Comparison of ENCODE assay signal across 9 cellular contexts in the genomic region with DNA sequence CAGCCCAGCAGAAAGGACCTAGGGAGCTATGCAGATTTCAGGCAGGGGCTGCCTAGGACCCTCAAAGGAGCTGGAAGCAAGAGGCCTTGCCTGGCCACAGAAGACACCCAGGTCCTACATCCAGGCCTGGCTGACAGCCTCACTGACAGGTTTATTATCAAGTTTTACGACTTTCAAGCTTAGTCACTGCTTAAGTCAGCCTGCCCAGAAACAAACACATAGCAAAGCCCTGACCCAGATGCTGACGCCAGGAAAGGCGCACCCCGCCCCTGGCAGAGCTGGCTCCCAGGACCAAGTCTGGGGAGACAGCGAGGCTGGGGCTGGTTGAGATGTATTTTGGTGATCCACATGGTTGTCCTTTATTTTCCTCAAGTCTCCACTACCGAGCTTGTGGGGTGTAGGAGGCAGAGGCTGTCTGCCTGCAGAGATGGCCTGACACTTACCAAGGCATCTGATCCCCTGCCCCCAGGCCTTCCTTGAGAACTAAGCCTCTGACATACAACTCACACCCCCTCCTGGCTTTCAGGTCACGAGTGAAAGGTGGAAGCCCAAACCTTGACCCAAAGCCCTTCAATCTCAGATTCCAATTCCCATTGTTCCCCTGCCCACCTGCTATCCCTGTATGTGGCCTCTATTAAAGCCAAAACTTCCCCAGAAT.
DNase-seq lines count a peak whose midpoint lies in the region; ATAC-seq, FAIRE-seq and TF ChIP-seq lines count a peak whose summit lies in the region.
"Had no signal": no experiment of that assay in that cellular context is flagged by ENCODE, and none has a peak within 500 bp of the region (broad histone marks: within the 10 kb centered on the region; RNA-seq: fewer than 3 reads in every experiment).

No MANE protein-coding gene starts in this region.

- H3K4me2 ChIP-seq in HCT116 (ENCODE audit: low read length): peak overlapping the region; percentile 51

- WGBS in small intestine, 3 donors: 15 to 38% (median 27%) methylated on average over 7 of the region's 7 CpGs

- peak; percentile 77 for DNase-seq in HCT116 (ENCODE audit: low read depth, low spot score)
- peak; percentile 47 for DNase-seq in RPMI7951 (ENCODE audit: low read depth)
- DNase-seq in glomerular visceral epithelial cell (ENCODE audit: extremely low spot score): peak; percentile 82
- DNase-seq in small intestine: peak; percentile 75
- no peak for DNase-seq in pons (ENCODE audit: low spot score)
- no peak for DNase-seq in mesenteric fat pad (ENCODE audit: low spot score)
- no peak for DNase-seq in DMS53 treated with DMSO at 0.1 percent for 48 hours (lab: John Stamatoyannopoulos, UW; ENCODE audit: unreplicated experiment)
- no peak for DNase-seq in upper lobe of right lung
- DNase-seq: NCI-H524 treated with DMSO at 0.1 percent for 48 hours had no signal

- POLR2A ChIA-PET in HCT116 (lab: Charles Lee): interaction anchor here (1.6 to 1.8 kb wide), 2 partner anchors 12 to 19 kb away, joined by 5 read pairs; no protein-coding TSS in a partner anchor

- H3K79me2 ChIP-seq in HCT116 (ENCODE audit: insufficient read depth, low read length): no peaks in the 10 kb centered on the region

- no peak for TF ChIP-seq POLR2A in HCT116 (IDR thresholded peaks at IDR 0.05; ENCODE audit: borderline replicate concordance, extremely low read depth, insufficient read depth, insufficient read length)

- no TSS peak for BruUV-seq in HCT116 (replicated peaks; lab: Mats Ljungman, UMichigan)

- FAIRE-seq in small intestine (lab: Jason Lieb, UNC): no peak

- H3K9me3 ChIP-seq in HCT116 (ENCODE audit: control insufficient read depth in 1 of 2, insufficient read depth in 1 of 2, low read depth in 1 of 2, low read length in 2 of 2) (peaks cover 0 to 9% of the 10 kb centered on the region in 2 experiments; a peak in 1 of 4 replicates), small intestine (ENCODE audit: control insufficient read depth, low read depth) (no peaks in the 10 kb centered on the region), upper lobe of right lung (peaks cover 9% of the 10 kb centered on the region)

- peak overlapping the region; percentile 19 for H2AFZ ChIP-seq in HCT116 (ENCODE audit: low read depth, low read length, poor library complexity, severe bottlenecking)

- H3K36me3 ChIP-seq in HCT116 (ENCODE audit: control insufficient read depth in 1 of 2, insufficient read depth in 2 of 2, low read length in 2 of 2): no peaks in the 10 kb centered on the region
- no peaks in the 10 kb centered on the region for H3K36me3 ChIP-seq in small intestine (ENCODE audit: control insufficient read depth in 2 of 2, insufficient read depth in 2 of 2, low read length in 2 of 2)
- no peaks in the 10 kb centered on the region for H3K36me3 ChIP-seq in upper lobe of right lung

- H3K4me3 ChIP-seq in HCT116 (replicated peaks in 1 of 2; ENCODE audit: low read depth in 1 of 2, low read length in 2 of 2): no peak overlapping the region
- no peak overlapping the region for H3K4me3 ChIP-seq in small intestine (ENCODE audit: low read depth in 1 of 2, low read length in 2 of 2)
- H3K4me3 ChIP-seq in upper lobe of right lung: no peak overlapping the region

- intact Hi-C loops in HCT116 (cut with micrococcal nuclease): no loop called here
- intact Hi-C loops in upper lobe of right lung (cut with DNase I): loop anchor here (10.0 kb wide), 1 partner anchor 237 kb away; no protein-coding TSS in a partner anchor

- no peaks in the 10 kb centered on the region for H3K27me3 ChIP-seq in HCT116 (ENCODE audit: insufficient read depth, low read length)
- H3K27me3 ChIP-seq in small intestine (ENCODE audit: control insufficient read depth in 2 of 2, insufficient read depth in 2 of 2, low read length in 2 of 2): no peaks in the 10 kb centered on the region
- H3K27me3 ChIP-seq in upper lobe of right lung: no peaks in the 10 kb centered on the region

- H3K9me2 ChIP-seq in HCT116 (ENCODE audit: insufficient read depth): no peaks in the 10 kb centered on the region

- TF ChIP-seq CTCF in HCT116 (IDR thresholded peaks at IDR 0.05 in 2 of 3, conservative IDR thresholded peaks at IDR 0.05 in 1 of 3; ENCODE audit: borderline replicate concordance in 1 of 3, insufficient read depth in 1 of 3, low read depth in 2 of 3, low read length in 2 of 3) (no peak), upper lobe of right lung (IDR thresholded peaks at IDR 0.05) (no peak)

- no peak for TF ChIP-seq RAD21 in HCT116 (IDR thresholded peaks at IDR 0.05; ENCODE audit: low read depth)

- ATAC-seq in HCT116: peak; percentile 86
- ATAC-seq in upper lobe of right lung: no peak

- CTCF ChIA-PET in HCT116 (lab: Charles Lee): interaction anchor here (0.6 to 3.2 kb wide), 7 partner anchors 9 to 998 kb away, joined by 3 to 28 read pairs (median 3); no protein-coding TSS in a partner anchor

- H3K27ac ChIP-seq in HCT116 (ENCODE audit: low read depth, low read length): no peak overlapping the region
- no peak overlapping the region for H3K27ac ChIP-seq in small intestine (ENCODE audit: low read depth in 1 of 2, low read length in 1 of 2)
- H3K27ac ChIP-seq in upper lobe of right lung: no peak overlapping the region

- no peak overlapping the region for H3K9ac ChIP-seq in HCT116 (ENCODE audit: low read length)

- H3K4me1 ChIP-seq in HCT116 (ENCODE audit: control insufficient read depth in 1 of 2, insufficient read depth in 2 of 2, low read length in 2 of 2) (peaks cover 7 to 23% of the 10 kb centered on the region in 2 experiments), small intestine (ENCODE audit: control insufficient read depth in 2 of 2, insufficient read depth in 1 of 2, low read depth in 1 of 2, low read length in 1 of 2) (no peaks in the 10 kb centered on the region), upper lobe of right lung (no peaks in the 10 kb centered on the region)

- no peaks in the 10 kb centered on the region for H4K20me1 ChIP-seq in HCT116 (ENCODE audit: insufficient read depth)

- RAD21 ChIA-PET in HCT116 (lab: Charles Lee; ENCODE audit: low non-redundant PET in 1 of 2, low total read pairs in 2 of 2, uncharacterized antibody in 2 of 2, unreplicated experiment in 2 of 2): interaction anchor here in 1 of 2 experiments (0.8 kb wide), 1 partner anchor 16 kb away, joined by 3 read pairs; no protein-coding TSS in a partner anchor

TF ChIP-seq in HCT116, 20 proteins besides CTCF, POLR2A, EP300 and RAD21 (continues in another document):
- TF ChIP-seq ELF1 (IDR thresholded peaks at IDR 0.05; ENCODE audit: borderline replicate concordance, low read depth) (no peak), EZH2 (IDR thresholded peaks at IDR 0.05) (no peak), ZNF274 (IDR thresholded peaks at IDR 0.05; ENCODE audit: low read depth, low read length) (no peak), EGR1 (IDR thresholded peaks at IDR 0.05; ENCODE audit: low read depth) (no peak), SIN3A (IDR thresholded peaks at IDR 0.05; ENCODE audit: low read depth) (peak; percentile 83), SP1 (IDR thresholded peaks at IDR 0.05; ENCODE audit: low read depth) (peak; percentile 61; the same call in 1 of the 2 replicates), CEBPB (IDR thresholded peaks at IDR 0.05; ENCODE audit: low read depth) (no peak), YY1 (IDR thresholded peaks at IDR 0.05; ENCODE audit: extremely low read depth, insufficient replicate concordance, low read depth, low read length) (no peak)
- TF ChIP-seq, protein P1, sequence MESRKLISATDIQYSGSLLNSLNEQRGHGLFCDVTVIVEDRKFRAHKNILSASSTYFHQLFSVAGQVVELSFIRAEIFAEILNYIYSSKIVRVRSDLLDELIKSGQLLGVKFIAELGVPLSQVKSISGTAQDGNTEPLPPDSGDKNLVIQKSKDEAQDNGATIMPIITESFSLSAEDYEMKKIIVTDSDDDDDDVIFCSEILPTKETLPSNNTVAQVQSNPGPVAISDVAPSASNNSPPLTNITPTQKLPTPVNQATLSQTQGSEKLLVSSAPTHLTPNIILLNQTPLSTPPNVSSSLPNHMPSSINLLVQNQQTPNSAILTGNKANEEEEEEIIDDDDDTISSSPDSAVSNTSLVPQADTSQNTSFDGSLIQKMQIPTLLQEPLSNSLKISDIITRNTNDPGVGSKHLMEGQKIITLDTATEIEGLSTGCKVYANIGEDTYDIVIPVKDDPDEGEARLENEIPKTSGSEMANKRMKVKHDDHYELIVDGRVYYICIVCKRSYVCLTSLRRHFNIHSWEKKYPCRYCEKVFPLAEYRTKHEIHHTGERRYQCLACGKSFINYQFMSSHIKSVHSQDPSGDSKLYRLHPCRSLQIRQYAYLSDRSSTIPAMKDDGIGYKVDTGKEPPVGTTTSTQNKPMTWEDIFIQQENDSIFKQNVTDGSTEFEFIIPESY (IDR thresholded peaks at IDR 0.05; ENCODE audit: extremely low read depth, insufficient replicate concordance, low read length): no peak
- TF ChIP-seq, protein P2, sequence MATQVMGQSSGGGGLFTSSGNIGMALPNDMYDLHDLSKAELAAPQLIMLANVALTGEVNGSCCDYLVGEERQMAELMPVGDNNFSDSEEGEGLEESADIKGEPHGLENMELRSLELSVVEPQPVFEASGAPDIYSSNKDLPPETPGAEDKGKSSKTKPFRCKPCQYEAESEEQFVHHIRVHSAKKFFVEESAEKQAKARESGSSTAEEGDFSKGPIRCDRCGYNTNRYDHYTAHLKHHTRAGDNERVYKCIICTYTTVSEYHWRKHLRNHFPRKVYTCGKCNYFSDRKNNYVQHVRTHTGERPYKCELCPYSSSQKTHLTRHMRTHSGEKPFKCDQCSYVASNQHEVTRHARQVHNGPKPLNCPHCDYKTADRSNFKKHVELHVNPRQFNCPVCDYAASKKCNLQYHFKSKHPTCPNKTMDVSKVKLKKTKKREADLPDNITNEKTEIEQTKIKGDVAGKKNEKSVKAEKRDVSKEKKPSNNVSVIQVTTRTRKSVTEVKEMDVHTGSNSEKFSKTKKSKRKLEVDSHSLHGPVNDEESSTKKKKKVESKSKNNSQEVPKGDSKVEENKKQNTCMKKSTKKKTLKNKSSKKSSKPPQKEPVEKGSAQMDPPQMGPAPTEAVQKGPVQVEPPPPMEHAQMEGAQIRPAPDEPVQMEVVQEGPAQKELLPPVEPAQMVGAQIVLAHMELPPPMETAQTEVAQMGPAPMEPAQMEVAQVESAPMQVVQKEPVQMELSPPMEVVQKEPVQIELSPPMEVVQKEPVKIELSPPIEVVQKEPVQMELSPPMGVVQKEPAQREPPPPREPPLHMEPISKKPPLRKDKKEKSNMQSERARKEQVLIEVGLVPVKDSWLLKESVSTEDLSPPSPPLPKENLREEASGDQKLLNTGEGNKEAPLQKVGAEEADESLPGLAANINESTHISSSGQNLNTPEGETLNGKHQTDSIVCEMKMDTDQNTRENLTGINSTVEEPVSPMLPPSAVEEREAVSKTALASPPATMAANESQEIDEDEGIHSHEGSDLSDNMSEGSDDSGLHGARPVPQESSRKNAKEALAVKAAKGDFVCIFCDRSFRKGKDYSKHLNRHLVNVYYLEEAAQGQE (IDR thresholded peaks at IDR 0.05; ENCODE audit: low read depth): no peak
- TF ChIP-seq, protein P3, sequence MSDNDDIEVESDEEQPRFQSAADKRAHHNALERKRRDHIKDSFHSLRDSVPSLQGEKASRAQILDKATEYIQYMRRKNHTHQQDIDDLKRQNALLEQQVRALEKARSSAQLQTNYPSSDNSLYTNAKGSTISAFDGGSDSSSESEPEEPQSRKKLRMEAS (IDR thresholded peaks at IDR 0.05): no peak; the same call in 1 of the 2 replicates

Comparison
In these comparisons a context has a peak if more than half of its experiments do, and no peak if none do; other contexts are left out.
1. DNase-seq: peak in HCT116 (single experiment), RPMI7951 (single experiment), glomerular visceral epithelial cell (single experiment) and small intestine (single experiment); none in pons (single experiment), mesenteric fat pad (single experiment), DMS53 treated with DMSO at 0.1 percent for 48 hours (single experiment) and upper lobe of right lung (single experiment).